In genomic region chr1:161287482-161288054, GRCh38 we compare ENCODE assay signal across 24 cellular contexts. TPM values are rescaled to one million over a fixed set of nuclear protein-coding genes. Genes with fewer than 3 reads are reported as not detected.
A peak's percentile ranks its signal among the peaks of the same experiment; 100 is the strongest.
DNase-seq lines count a peak whose midpoint lies in the region; ATAC-seq, FAIRE-seq and TF ChIP-seq lines count a peak whose summit lies in the region.
"Had no signal": no experiment of that assay in that cellular context is flagged by ENCODE, and none has a peak within 500 bp of the region (broad histone marks: within the 10 kb centered on the region; RNA-seq: fewer than 3 reads in every experiment).

No MANE protein-coding gene starts in this region.

- no peak overlapping the region for H3K4me2 ChIP-seq in hepatocyte

- H3K27me3 ChIP-seq in hepatocyte, result no peaks in the 10 kb centered on the region

- no peak for TF ChIP-seq POLR2A in NB4 (IDR thresholded peaks at IDR 0.05; ENCODE audit: extremely low read depth, insufficient read length)
- TF ChIP-seq POLR2A in H54 (IDR thresholded peaks at IDR 0.05; ENCODE audit: low read depth, low read length), result no peak

- peaks cover 0 to 5% of the 10 kb centered on the region in 2 donors for H3K36me3 Mint-ChIP-seq in stimulated activated naive B cell treated with anti-CD40 and anti-IgM and Interleukin-4, amounts not matched to agents 10 μg/mL and 1 μg/mL and 100 μg/mL, for 72 hours

- ATAC-seq in stimulated activated naive B cell treated with anti-CD40 and anti-IgM and Interleukin-4, amounts not matched to agents 10 μg/mL and 1 μg/mL and 100 μg/mL, for 72 hours (replicated peaks), result peak; percentile 51 to 60
- no peak for ATAC-seq in HG03280 (IDR thresholded peaks at IDR 0.05; ENCODE audit: unreplicated experiment)
- ATAC-seq: CD8-positive, alpha-beta T cell had no signal

- no peaks in the 10 kb centered on the region for H3K9me3 ChIP-seq in hepatocyte (ENCODE audit: low read depth)
- H3K9me3 ChIP-seq: Caco-2 had no signal

- 88% methylated on average over 3 of the region's 3 CpGs for WGBS in hepatocyte (ENCODE audit: low lambda C conversion rate, missing lambda C conversion rate)

- no peak overlapping the region for H2AFZ ChIP-seq in hepatocyte

- no peaks in the 10 kb centered on the region for H3K9me2 ChIP-seq in hepatocyte (replicated peaks; ENCODE audit: insufficient read depth)

- H3K36me3 ChIP-seq in hepatocyte (replicated peaks; ENCODE audit: insufficient read depth, low read depth), result no peaks in the 10 kb centered on the region

- H3K4me3 Mint-ChIP-seq in stimulated activated naive B cell treated with anti-CD40 and anti-IgM and Interleukin-4, amounts not matched to agents 10 μg/mL and 1 μg/mL and 100 μg/mL, for 72 hours, result no peak overlapping the region
- H3K4me3 Mint-ChIP-seq: CD8-positive, alpha-beta T cell; IgD-negative memory B cell had no signal

- FAIRE-seq in H54 (lab: Jason Lieb, UNC), result no peak
- FAIRE-seq: GM19239, HTR-8/SVneo had no signal

- H3K9me3 Mint-ChIP-seq in stimulated activated naive B cell treated with anti-CD40 and anti-IgM and Interleukin-4, amounts not matched to agents 10 μg/mL and 1 μg/mL and 100 μg/mL, for 72 hours, result no peaks in the 10 kb centered on the region
- H3K9me3 Mint-ChIP-seq: CD8-positive, alpha-beta T cell; IgD-negative memory B cell had no signal

- H3K79me2 ChIP-seq in hepatocyte, result no peaks in the 10 kb centered on the region

- no peak overlapping the region for H3K27ac Mint-ChIP-seq in stimulated activated naive B cell treated with anti-CD40 and anti-IgM and Interleukin-4, amounts not matched to agents 10 μg/mL and 1 μg/mL and 100 μg/mL, for 72 hours
- H3K27ac Mint-ChIP-seq: CD8-positive, alpha-beta T cell; IgD-negative memory B cell had no signal

- H3K4me3 ChIP-seq in NB4 (ENCODE audit: low read depth, low read length) (no peak overlapping the region), hepatocyte (no peak overlapping the region)

- H3K27ac ChIP-seq in hepatocyte, result no peak overlapping the region

- H3K4me1 ChIP-seq in hepatocyte (ENCODE audit: insufficient read depth), result peaks cover 4% of the 10 kb centered on the region

- H4K20me1 ChIP-seq in hepatocyte (ENCODE audit: insufficient read depth, poor library complexity, severe bottlenecking), result no peaks in the 10 kb centered on the region

- no peak for TF ChIP-seq CTCF in NB4 (IDR thresholded peaks at IDR 0.05; ENCODE audit: low read depth, low read length)
- TF ChIP-seq CTCF in hepatocyte (IDR thresholded peaks at IDR 0.05; ENCODE audit: poor library complexity), result no peak

- peaks cover 6 to 12% of the 10 kb centered on the region in 2 donors for H3K4me1 Mint-ChIP-seq in stimulated activated naive B cell treated with anti-CD40 and anti-IgM and Interleukin-4, amounts not matched to agents 10 μg/mL and 1 μg/mL and 100 μg/mL, for 72 hours

- DNase-seq in HuH-7.5 (ENCODE audit: low spot score) (peak; percentile 31), NB4 (ENCODE audit: low read depth) (peak; percentile 21), hepatocyte (ENCODE audit: low spot score) (peak; percentile 13), HK-2 (ENCODE audit: unreplicated experiment) (no peak), H54 (ENCODE audit: insufficient read length, low spot score) (no peak)
- DNase-seq in stimulated activated naive B cell treated with anti-CD40 and anti-IgM and Interleukin-4, amounts not matched to agents 10 μg/mL and 1 μg/mL and 100 μg/mL, for 72 hours, result no peak
- DNase-seq: C1 segment of cervical spinal cord; CD8-positive, alpha-beta T cell; DMS79 treated with DMSO at 0.1 percent for 48 hours; GF-D8; H7; NCI-H2029; NCI-H446 treated with DMSO at 0.1 percent for 48 hours; NCI-H69; Right ventricle myocardium superior; RPMI8226; T-helper 1 cell had no signal

- no peaks in the 10 kb centered on the region for H3K27me3 Mint-ChIP-seq in stimulated activated naive B cell treated with anti-CD40 and anti-IgM and Interleukin-4, amounts not matched to agents 10 μg/mL and 1 μg/mL and 100 μg/mL, for 72 hours

RNA-seq across cellular contexts. Expression of gene MPZ, which starts 22.2 kb away (rescaled TPM):
- total RNA-seq in hepatocyte, result 0.80 and 2.1 TPM in 2 replicates
- 0.21 TPM in 1 of 2 replicates, not detected in the other for polyA plus RNA-seq in hepatocyte
- polyA plus RNA-seq: IgD-negative memory B cell had no signal

RNA-seq across cellular contexts. Expression of gene SDHC, which starts 26.6 kb away (rescaled TPM):
- total RNA-seq in hepatocyte, result 131 and 169 TPM in 2 replicates
- polyA plus RNA-seq in hepatocyte, result 291 and 358 TPM in 2 replicates

RNA-seq across cellular contexts. Expression of gene PCP4L1, which starts 29.0 kb away (rescaled TPM):
- 1.4 and 2.6 TPM in 2 replicates for total RNA-seq in hepatocyte
- 1.4 and 1.7 TPM in 2 replicates for polyA plus RNA-seq in hepatocyte
- total RNA-seq: A673; CD8-positive, alpha-beta T cell; SK-MEL-5 had no signal
- polyA plus RNA-seq: IgD-negative memory B cell had no signal

RNA-seq across cellular contexts. Expression of gene NR1I3, which starts 49.6 kb away (rescaled TPM):
- total RNA-seq in hepatocyte, result 2.6 and 4.1 TPM in 2 replicates
- 3.9 and 8.1 TPM in 2 replicates for polyA plus RNA-seq in hepatocyte
- total RNA-seq: A673; Caco-2; CD8-positive, alpha-beta T cell; H7; Right ventricle myocardium superior; SK-MEL-5 had no signal
- polyA plus RNA-seq: IgD-negative memory B cell had no signal

Comparison
In these comparisons a context has a peak if more than half of its experiments do, and no peak if none do; other contexts are left out.
1. DNase-seq: peak in HuH-7.5 (single experiment), NB4 (single experiment) and hepatocyte (single experiment); none in stimulated activated naive B cell treated with anti-CD40 and anti-IgM and Interleukin-4, amounts not matched to agents 10 μg/mL and 1 μg/mL and 100 μg/mL, for 72 hours (single experiment), HK-2 (single experiment) and H54 (single experiment).